11 cellular contexts compared by ENCODE assay signal in genomic region chr7:29297194-29297890, GRCh38.
DNase-seq lines count a peak whose midpoint lies in the region; ATAC-seq and TF ChIP-seq lines count a peak whose summit lies in the region.
"Had no signal": no experiment of that assay in that cellular context is flagged by ENCODE, and none has a peak within 500 bp of the region (broad histone marks: within the 10 kb centered on the region; RNA-seq: fewer than 3 reads in every experiment).

No MANE protein-coding gene starts in this region.

- H3K4me1 ChIP-seq in right lobe of liver: peaks cover 0 to 35% (median 6%) of the 10 kb centered on the region in 4 donors
- H3K4me1 ChIP-seq: A549, ascending aorta had no signal

- no peaks in the 10 kb centered on the region for H3K9me2 ChIP-seq in SU-DHL-6 (replicated peaks; ENCODE audit: insufficient read depth, low read length)

- H3K4me3 ChIP-seq in HFF-Myc (replicated peaks; ENCODE audit: low read depth, low read length) (no peak overlapping the region), SU-DHL-6 (ENCODE audit: insufficient read depth, low read length, poor library complexity, severe bottlenecking) (peak overlapping the region; percentile 8), right lobe of liver (no peak overlapping the region)
- H3K4me3 ChIP-seq: A549, ascending aorta had no signal

- intact Hi-C loops in right lobe of liver (cut with DNase I): no loop called here

- H3K4me2 ChIP-seq in SU-DHL-6 (ENCODE audit: low read depth, low read length, poor library complexity, severe bottlenecking): peak overlapping the region; percentile 32
- H3K4me2 ChIP-seq: A549 had no signal

- peak overlapping the region; percentile 15 for H2AFZ ChIP-seq in SU-DHL-6 (ENCODE audit: low read depth, low read length, severe bottlenecking)

- peak; percentile 49 for DNase-seq in DMS53 (lab: John Stamatoyannopoulos, UW)
- DNase-seq in DMS53 treated with DMSO at 0.1 percent for 48 hours (lab: John Stamatoyannopoulos, UW; ENCODE audit: unreplicated experiment): no peak
- no peak for DNase-seq in HFF-Myc (ENCODE audit: extremely low read depth, low read depth)
- peak in 1 of 3 donors; percentile 59 for DNase-seq in right lobe of liver
- no peak for DNase-seq in GM19240 (ENCODE audit: insufficient read length, low spot score)
- DNase-seq: stimulated activated CD4-positive, alpha-beta T cell treated with anti-CD3 and anti-CD28 coated beads, Interleukin-4, amount 100 ng/mL, for 1 hour had no signal

- no peaks in the 10 kb centered on the region for H4K20me1 ChIP-seq in SU-DHL-6 (ENCODE audit: low read depth, low read length)

- 0 out of 2 replicates have a peak, but pooled peaks cover 3% of the 10 kb centered on the region for H3F3A ChIP-seq in SU-DHL-6 (ENCODE audit: insufficient read depth)

- H3K27me3 ChIP-seq in SU-DHL-6 (ENCODE audit: low read length) (no peaks in the 10 kb centered on the region), right lobe of liver (no peaks in the 10 kb centered on the region)
- H3K27me3 ChIP-seq: ascending aorta had no signal

- peak; percentile 40 for TF ChIP-seq CTCF in HFF-Myc (IDR thresholded peaks at IDR 0.05; ENCODE audit: low read depth, low read length, missing control alignments)
- peak; percentile 74 for TF ChIP-seq CTCF in SU-DHL-6 (IDR thresholded peaks at IDR 0.05; ENCODE audit: insufficient read depth, low read length, poor library complexity, severe bottlenecking)
- peak in 2 of 4 donors; percentile 18 to 25 for TF ChIP-seq CTCF in right lobe of liver (IDR thresholded peaks at IDR 0.05)

- TF ChIP-seq POLR2A in right lobe of liver (IDR thresholded peaks at IDR 0.05): no peak

- 0 out of 2 replicates have a peak overlapping the region, but pooled peaks have one; percentile 1 for H3K9ac ChIP-seq in SU-DHL-6 (ENCODE audit: low read length)

- H3K27ac ChIP-seq in SU-DHL-6 (ENCODE audit: low read depth, low read length): peak overlapping the region; percentile 56; the same call in 1 of the 2 replicates
- H3K27ac ChIP-seq in right lobe of liver: no peak overlapping the region
- H3K27ac ChIP-seq: A549, ascending aorta had no signal

- no peaks in the 10 kb centered on the region for H3K79me2 ChIP-seq in SU-DHL-6 (ENCODE audit: insufficient read depth, low read length)

- ATAC-seq in right lobe of liver (peak; percentile 28 to 67 (median 48)), GM21786 (IDR thresholded peaks at IDR 0.05; ENCODE audit: unreplicated experiment) (no peak), HG02970 (IDR thresholded peaks at IDR 0.05; ENCODE audit: low FRiP score, unreplicated experiment) (no peak)

- H3K9me3 ChIP-seq in SU-DHL-6 (ENCODE audit: insufficient read depth, low read length) (no peaks in the 10 kb centered on the region), right lobe of liver (no peaks in the 10 kb centered on the region)
- H3K9me3 ChIP-seq: A549, ascending aorta had no signal

- WGBS in right lobe of liver (ENCODE audit: insufficient coverage, low coverage, low lambda C conversion rate, missing lambda C conversion rate): 50% methylated on average over 13 of the region's 16 CpGs

- H3K36me3 ChIP-seq in SU-DHL-6 (ENCODE audit: low read length) (no peaks in the 10 kb centered on the region), right lobe of liver (no peaks in the 10 kb centered on the region)
- H3K36me3 ChIP-seq: ascending aorta had no signal

Comparison
In these comparisons a context has a peak if more than half of its experiments do, and no peak if none do; other contexts are left out.
1. ATAC-seq: peak in right lobe of liver (4 of 4); none in GM21786 (single experiment) and HG02970 (single experiment).